Comparison of ENCODE assay signal across 8 cellular contexts in the genomic region with DNA sequence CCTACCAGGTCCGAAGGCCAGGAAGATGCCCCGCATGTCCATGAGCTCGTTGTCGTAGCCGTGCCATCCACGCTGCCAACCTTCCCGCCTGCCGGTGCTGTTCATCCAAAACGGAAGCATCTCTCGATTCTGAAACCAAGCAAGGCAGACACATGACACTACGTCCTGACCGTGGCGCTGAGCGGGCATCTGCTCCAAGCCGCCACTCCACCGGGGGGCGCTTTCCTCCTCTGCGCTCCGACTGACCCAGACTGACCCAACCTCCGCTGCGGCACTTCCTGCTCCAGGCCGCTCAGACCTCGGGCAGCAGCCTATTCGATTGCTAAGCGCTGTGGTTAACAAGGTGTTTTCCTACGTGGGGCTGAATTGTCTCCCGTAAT.
A peak's percentile ranks its signal among the peaks of the same experiment; 100 is the strongest.
DNase-seq lines count a peak whose midpoint lies in the region; ATAC-seq and TF ChIP-seq lines count a peak whose summit lies in the region.

No MANE protein-coding gene starts in this region.

- POLR2A ChIA-PET in GM10248 (lab: Yijun Ruan, JAX) = no interaction called here

- no peak overlapping the region for H3K27ac Mint-ChIP-seq in stimulated activated naive CD8-positive, alpha-beta T cell treated with anti-CD3 and anti-CD28 coated beads, Interleukin-15, amount 100 ng/mL, for 72 hours

- CTCF ChIA-PET in GM10248 (lab: Yijun Ruan, JAX) = interaction anchor here (0.9 to 1.5 kb wide), 2 partner anchors 9 kb away, joined by 3 to 8 read pairs; no protein-coding TSS in a partner anchor

- peaks cover 8% of the 10 kb centered on the region for H3K4me1 Mint-ChIP-seq in stimulated activated naive CD8-positive, alpha-beta T cell treated with anti-CD3 and anti-CD28 coated beads, Interleukin-15, amount 100 ng/mL, for 72 hours

- peak overlapping the region; percentile 74 to 75 for H3K4me3 Mint-ChIP-seq in stimulated activated naive CD8-positive, alpha-beta T cell treated with anti-CD3 and anti-CD28 coated beads, Interleukin-15, amount 100 ng/mL, for 72 hours

- TF ChIP-seq CTCF in GM10248 (IDR thresholded peaks at IDR 0.05; ENCODE audit: control extremely low read depth, extremely low read depth, low read depth, missing control alignments) (no peak), brain microvascular endothelial cell (IDR thresholded peaks at IDR 0.05; ENCODE audit: low read depth, low read length, missing control alignments) (peak; percentile 9), right lobe of liver (IDR thresholded peaks at IDR 0.05) (peak in 3 of 4 donors; percentile 16 to 26 (median 25)), foreskin fibroblast (IDR thresholded peaks at IDR 0.05; ENCODE audit: low read depth, low read length) (no peak)

- peaks cover 14% of the 10 kb centered on the region for H3K27me3 Mint-ChIP-seq in stimulated activated naive CD8-positive, alpha-beta T cell treated with anti-CD3 and anti-CD28 coated beads, Interleukin-15, amount 100 ng/mL, for 72 hours

- H3K27ac ChIP-seq in brain microvascular endothelial cell (no peak overlapping the region), right lobe of liver (no peak overlapping the region)

- in situ Hi-C loops in brain microvascular endothelial cell (cut with HindIII; ENCODE audit: low pct_ligation_motif_present, low sequenced_read_pairs) = no loop called here

- intact Hi-C loops in right lobe of liver (cut with DNase I) = no loop called here

- TF ChIP-seq POLR2A in right lobe of liver (IDR thresholded peaks at IDR 0.05) = no peak

- 64% methylated on average over 8 of the region's 27 CpGs for WGBS in right lobe of liver (ENCODE audit: insufficient coverage, low coverage, low lambda C conversion rate, missing lambda C conversion rate)

- no peaks in the 10 kb centered on the region for H3K9me3 Mint-ChIP-seq in stimulated activated naive CD8-positive, alpha-beta T cell treated with anti-CD3 and anti-CD28 coated beads, Interleukin-15, amount 100 ng/mL, for 72 hours

- no peaks in the 10 kb centered on the region for H3K4me1 ChIP-seq in right lobe of liver

- H3K36me3 ChIP-seq in brain microvascular endothelial cell (replicated peaks) = no peaks in the 10 kb centered on the region
- no peaks in the 10 kb centered on the region for H3K36me3 ChIP-seq in right lobe of liver

- DNase-seq in GM10248 (ENCODE audit: extremely low spot score) (peak; percentile 48), brain microvascular endothelial cell (no peak), right lobe of liver (peak in 2 of 3 donors; percentile 53 to 55), NCI-H2227 (lab: John Stamatoyannopoulos, UW; ENCODE audit: unreplicated experiment) (no peak), foreskin fibroblast (no peak), COLO829 (ENCODE audit: low spot score) (no peak)
- DNase-seq in stimulated activated naive CD8-positive, alpha-beta T cell treated with anti-CD3 and anti-CD28 coated beads, Interleukin-15, amount 100 ng/mL, for 72 hours = peak; percentile 19 to 67

- no peak overlapping the region for H3K4me3 ChIP-seq in brain microvascular endothelial cell (ENCODE audit: low read depth, low read length)
- no peak overlapping the region for H3K4me3 ChIP-seq in right lobe of liver
- H3K4me3 ChIP-seq in foreskin fibroblast (ENCODE audit: low read depth in 1 of 2, low read length in 2 of 2) = peak overlapping the region in 1 of 2 donors; percentile 43

- H3K27me3 ChIP-seq in brain microvascular endothelial cell (replicated peaks) = no peaks in the 10 kb centered on the region
- no peaks in the 10 kb centered on the region for H3K27me3 ChIP-seq in right lobe of liver

- ATAC-seq in HG03025 (IDR thresholded peaks at IDR 0.05; ENCODE audit: low FRiP score, unreplicated experiment) = peak; percentile 53
- peak; percentile 64 to 76 (median 67) for ATAC-seq in right lobe of liver
- peak; percentile 84 for ATAC-seq in stimulated activated naive CD8-positive, alpha-beta T cell treated with anti-CD3 and anti-CD28 coated beads, Interleukin-15, amount 100 ng/mL, for 72 hours

- H3K9me3 ChIP-seq in right lobe of liver = no peaks in the 10 kb centered on the region

Comparison
In these comparisons a context has a peak if more than half of its experiments do, and no peak if none do; other contexts are left out.
1. DNase-seq: peak in GM10248 (single experiment), right lobe of liver (2 of 3) and stimulated activated naive CD8-positive, alpha-beta T cell treated with anti-CD3 and anti-CD28 coated beads, Interleukin-15, amount 100 ng/mL, for 72 hours (2 of 2); none in brain microvascular endothelial cell (single experiment), NCI-H2227 (single experiment), foreskin fibroblast (0 of 2) and COLO829 (single experiment).
2. CTCF ChIP-seq: peak in brain microvascular endothelial cell (single experiment) and right lobe of liver (3 of 4); none in GM10248 (single experiment) and foreskin fibroblast (single experiment).
3. Peak in every context shown above with its lines, with median percentiles within 50 percentile points of each other: ATAC-seq.